ENCODE assay signal across 14 cellular contexts in the genomic region with DNA sequence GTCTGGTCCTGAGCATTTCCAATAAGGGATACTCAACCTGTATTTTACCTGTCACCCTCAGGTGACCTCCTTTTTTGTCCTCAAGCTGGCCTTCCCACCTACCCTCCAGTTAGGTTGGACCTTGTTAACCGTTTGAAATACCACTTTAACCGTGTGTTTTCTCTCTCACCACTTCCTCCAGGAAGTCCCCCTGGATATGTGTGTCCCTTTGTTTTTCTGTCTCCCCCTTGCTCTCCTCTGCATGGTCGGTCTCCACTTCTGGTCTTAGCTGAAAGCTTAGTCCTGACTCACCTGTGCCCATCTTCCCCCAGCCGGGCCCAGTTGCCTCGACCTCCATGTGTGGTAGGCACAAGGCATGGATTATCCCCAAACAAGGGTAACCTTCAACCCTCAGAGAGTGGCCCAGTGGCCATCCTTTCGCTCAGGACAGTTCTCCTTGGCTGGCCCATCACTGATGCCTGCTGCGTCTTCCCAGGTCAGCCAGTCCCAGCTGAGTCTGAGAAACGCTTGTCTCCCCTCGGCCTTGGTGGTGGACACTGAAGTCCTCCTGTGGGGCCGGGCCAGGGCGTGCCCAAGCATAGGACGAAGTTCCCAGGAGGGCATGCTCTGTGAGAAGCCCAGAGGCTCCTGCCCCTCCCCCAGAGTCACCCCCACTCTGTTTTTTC. TPM values are rescaled to one million over a fixed set of nuclear protein-coding genes. Genes with fewer than 3 reads are reported as not detected.
DNase-seq lines count a peak whose midpoint lies in the region; ATAC-seq lines count a peak whose summit lies in the region.
"Had no signal": no experiment of that assay in that cellular context is flagged by ENCODE, and none has a peak within 500 bp of the region (broad histone marks: within the 10 kb centered on the region; RNA-seq: fewer than 3 reads in every experiment).

No MANE protein-coding gene starts in this region.

- H3K27ac Mint-ChIP-seq in activated naive CD4-positive, alpha-beta T cell treated with anti-CD3 and anti-CD28 coated beads for 36 hours, result peak overlapping the region; percentile 82
- peak overlapping the region; percentile 99 for H3K27ac Mint-ChIP-seq in T-helper 17 cell
- peak overlapping the region; percentile 93 to 96 for H3K27ac Mint-ChIP-seq in effector memory CD8-positive, alpha-beta T cell

- intact Hi-C loops in activated naive CD4-positive, alpha-beta T cell treated with anti-CD3 and anti-CD28 coated beads for 36 hours (cut with micrococcal nuclease), result no loop called here

- H3K4me3 Mint-ChIP-seq in activated naive CD4-positive, alpha-beta T cell treated with anti-CD3 and anti-CD28 coated beads for 36 hours, result peak overlapping the region; percentile 18
- H3K4me3 Mint-ChIP-seq in T-helper 17 cell, result peak overlapping the region; percentile 74
- peak overlapping the region; percentile 70 to 78 for H3K4me3 Mint-ChIP-seq in effector memory CD8-positive, alpha-beta T cell

- H3K36me3 Mint-ChIP-seq in activated naive CD4-positive, alpha-beta T cell treated with anti-CD3 and anti-CD28 coated beads for 36 hours (ENCODE audit: low read depth), result peaks cover 8% of the 10 kb centered on the region
- peaks cover 3% of the 10 kb centered on the region for H3K36me3 Mint-ChIP-seq in T-helper 17 cell (ENCODE audit: low read depth)
- peaks cover 90% of the 10 kb centered on the region for H3K36me3 Mint-ChIP-seq in effector memory CD8-positive, alpha-beta T cell (ENCODE audit: insufficient read depth)

- H3K27me3 ChIP-seq in subcutaneous abdominal adipose tissue (ENCODE audit: control insufficient read depth in 5 of 5, insufficient read depth in 4 of 5, low read length in 5 of 5), result no peaks in the 10 kb centered on the region
- H3K27me3 ChIP-seq: tibial nerve had no signal

- peaks cover 0 to 85% (median 67%) of the 10 kb centered on the region in 5 donors for H3K36me3 ChIP-seq in subcutaneous abdominal adipose tissue (ENCODE audit: control insufficient read depth in 5 of 5, insufficient read depth in 5 of 5, low read length in 5 of 5)

- no peak overlapping the region for H3K4me3 ChIP-seq in subcutaneous abdominal adipose tissue (ENCODE audit: low read depth in 1 of 5, low read length in 5 of 5)
- H3K4me3 ChIP-seq: tibial nerve had no signal

- no peaks in the 10 kb centered on the region for H3K9me3 ChIP-seq in T-helper 17 cell (ENCODE audit: control insufficient read depth, low read length, poor library complexity, severe bottlenecking)
- H3K9me3 ChIP-seq in subcutaneous abdominal adipose tissue (ENCODE audit: control insufficient read depth in 5 of 5, low read length in 5 of 5), result no peaks in the 10 kb centered on the region
- H3K9me3 ChIP-seq: tibial nerve had no signal

- no peaks in the 10 kb centered on the region for H3K27me3 Mint-ChIP-seq in activated naive CD4-positive, alpha-beta T cell treated with anti-CD3 and anti-CD28 coated beads for 36 hours (ENCODE audit: low read depth)
- no peaks in the 10 kb centered on the region for H3K27me3 Mint-ChIP-seq in T-helper 17 cell
- H3K27me3 Mint-ChIP-seq in effector memory CD8-positive, alpha-beta T cell, result no peaks in the 10 kb centered on the region

- CTCF ChIA-PET in activated naive CD4-positive, alpha-beta T cell treated with anti-CD3 and anti-CD28 coated beads for 36 hours (lab: Charles Lee), result no interaction called here

- H3K27ac ChIP-seq in subcutaneous abdominal adipose tissue (ENCODE audit: low read depth, low read length), result peak overlapping the region; percentile 30

- no peak overlapping the region for H3K9ac ChIP-seq in subcutaneous abdominal adipose tissue (ENCODE audit: low read length in 5 of 5)

- H3K4me1 ChIP-seq in subcutaneous abdominal adipose tissue (ENCODE audit: control insufficient read depth in 5 of 5, insufficient read depth in 5 of 5, low read length in 5 of 5), result peaks cover 18 to 69% (median 54%) of the 10 kb centered on the region in 5 donors

- H3K9me3 Mint-ChIP-seq in activated naive CD4-positive, alpha-beta T cell treated with anti-CD3 and anti-CD28 coated beads for 36 hours, result no peaks in the 10 kb centered on the region
- no peaks in the 10 kb centered on the region for H3K9me3 Mint-ChIP-seq in effector memory CD8-positive, alpha-beta T cell

- no peak for ATAC-seq in T-helper 17 cell
- ATAC-seq in effector memory CD8-positive, alpha-beta T cell (replicated peaks), result no peak

- peak; percentile 5 for DNase-seq in activated naive CD4-positive, alpha-beta T cell treated with anti-CD3 and anti-CD28 coated beads for 36 hours
- no peak for DNase-seq in activated naive CD4-positive, alpha-beta T cell treated with anti-CD3 and anti-CD28 coated beads, Interleukin-2, amount 50 U/mL, for 16 hours
- DNase-seq in T-helper 17 cell (no peak), GOT3 (lab: John Stamatoyannopoulos, UW) (no peak), NCI-H2196 (lab: John Stamatoyannopoulos, UW; ENCODE audit: unreplicated experiment) (no peak)
- no peak for DNase-seq in effector memory CD8-positive, alpha-beta T cell
- DNase-seq in stimulated activated CD4-positive, alpha-beta T cell treated with anti-CD3 and anti-CD28 coated beads, Interleukin-12 subunit alpha, Interleukin-12 subunit beta, amount 100 ng/mL, for 4 hours, result no peak
- DNase-seq: activated CD4-positive, alpha-beta T cell treated with anti-CD3 and anti-CD28 coated beads, Interleukin-2, amount 50 U/mL, for 48 hours; DMS79 treated with DMSO at 0.1 percent for 48 hours; NCI-H446; OCI-M1; small intestine had no signal

- H3K4me1 Mint-ChIP-seq in activated naive CD4-positive, alpha-beta T cell treated with anti-CD3 and anti-CD28 coated beads for 36 hours (ENCODE audit: low read depth), result peaks cover 86% of the 10 kb centered on the region
- H3K4me1 Mint-ChIP-seq in T-helper 17 cell, result peaks cover 58% of the 10 kb centered on the region
- H3K4me1 Mint-ChIP-seq in effector memory CD8-positive, alpha-beta T cell (ENCODE audit: low read depth in 2 of 2), result peaks cover 80 to 81% of the 10 kb centered on the region in 2 donors

RNA-seq across cellular contexts. Expression of a gene that starts 20.0 kb away (rescaled TPM):
- 100 to 1,000 TPM; 105 to 113 TPM for total RNA-seq in activated naive CD4-positive, alpha-beta T cell treated with anti-CD3 and anti-CD28 coated beads for 36 hours
- total RNA-seq in T-helper 17 cell, result 100 to 1,000 TPM; 106 to 115 TPM

RNA-seq across cellular contexts. Expression of a gene that starts 36.4 kb away (rescaled TPM):
- 1,000 to 10,000 TPM; 2,241 to 2,332 TPM for total RNA-seq in activated naive CD4-positive, alpha-beta T cell treated with anti-CD3 and anti-CD28 coated beads for 36 hours
- 1,000 to 10,000 TPM; 1,821 to 1,859 TPM for total RNA-seq in T-helper 17 cell

Comparison
In these comparisons a context has a peak if more than half of its experiments do, and no peak if none do; other contexts are left out.
1. H3K4me3 Mint-ChIP-seq: peak in every context shown above with its lines; median percentile 74 in T-helper 17 cell; 74 in effector memory CD8-positive, alpha-beta T cell; 18 in activated naive CD4-positive, alpha-beta T cell treated with anti-CD3 and anti-CD28 coated beads for 36 hours.